Comparison of ENCODE assay signal across 21 cellular contexts in the genomic region with DNA sequence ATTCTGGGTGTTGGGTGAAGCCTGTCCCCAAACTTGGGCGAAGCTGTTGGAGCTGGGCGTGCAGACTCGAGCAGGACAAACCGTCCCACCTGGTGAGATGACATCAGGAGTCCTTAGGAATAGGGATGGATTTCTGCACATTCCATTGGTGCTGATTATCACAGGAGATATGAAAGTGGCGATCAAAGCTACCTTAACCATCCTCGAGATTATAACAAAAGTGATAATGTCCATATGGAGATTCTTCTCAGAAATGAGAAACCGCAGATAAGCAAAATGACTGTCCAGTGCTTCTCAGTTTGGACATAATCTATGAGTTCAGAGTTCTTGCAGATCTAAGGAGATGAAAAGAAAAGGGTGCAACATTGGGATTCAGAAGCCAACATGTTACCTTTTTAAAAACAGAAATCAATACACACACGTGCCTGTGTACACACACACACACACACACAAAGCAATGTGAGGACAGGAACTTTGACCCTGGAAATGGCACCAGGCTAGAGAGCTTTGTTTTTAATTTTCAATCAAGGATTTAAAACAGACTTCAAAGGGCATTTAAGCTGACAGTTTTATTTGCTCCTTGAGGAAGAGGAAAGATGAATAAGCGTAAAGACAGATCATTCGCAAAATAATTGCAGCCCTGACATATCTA.
"Had no signal": no experiment of that assay in that cellular context is flagged by ENCODE, and none has a peak within 500 bp of the region (broad histone marks: within the 10 kb centered on the region; RNA-seq: fewer than 3 reads in every experiment).

No MANE protein-coding gene starts in this region.

- H3K27me3 ChIP-seq: esophagus squamous epithelium, gastroesophageal sphincter, ovary, suprapubic skin, thyroid gland, upper lobe of right lung had no signal

- ATAC-seq: gastroesophageal sphincter; naive thymus-derived CD4-positive, alpha-beta T cell; right cardiac atrium; stimulated activated effector memory CD8-positive, alpha-beta T cell treated with anti-CD3 and anti-CD28 coated beads, Interleukin-12 subunit alpha, Interleukin-12 subunit beta, amount 100 ng/mL, for 72 hours; stimulated activated naive CD8-positive, alpha-beta T cell treated with anti-CD3 and anti-CD28 coated beads, Interleukin-15, Interleukin-2, amounts not matched to agents 100 U/mL and 50 U/mL, for 24 hours had no signal

- H3K4me3 ChIP-seq: esophagus squamous epithelium, gastroesophageal sphincter, ovary, suprapubic skin, thyroid gland, upper lobe of right lung had no signal

- H3K9me3 Mint-ChIP-seq: neural crest cell had no signal

- H3K36me3 Mint-ChIP-seq: stimulated activated effector memory CD8-positive, alpha-beta T cell treated with anti-CD3 and anti-CD28 coated beads, Interleukin-12 subunit alpha, Interleukin-12 subunit beta, amount 100 ng/mL, for 72 hours had no signal

- H3K27ac Mint-ChIP-seq: stimulated activated effector memory CD8-positive, alpha-beta T cell treated with anti-CD3 and anti-CD28 coated beads, Interleukin-12 subunit alpha, Interleukin-12 subunit beta, amount 100 ng/mL, for 72 hours had no signal

- H3K27ac ChIP-seq: esophagus squamous epithelium, gastroesophageal sphincter, ovary, suprapubic skin, thyroid gland, upper lobe of right lung had no signal

- H3K4me3 Mint-ChIP-seq: naive thymus-derived CD4-positive, alpha-beta T cell; neural crest cell; stimulated activated effector memory CD8-positive, alpha-beta T cell treated with anti-CD3 and anti-CD28 coated beads, Interleukin-12 subunit alpha, Interleukin-12 subunit beta, amount 100 ng/mL, for 72 hours had no signal

- DNase-seq: cerebellar nuclear complex; dermis blood vessel endothelial cell; esophagus squamous epithelium; foreskin fibroblast; glutamatergic neuron; kidney; left cardiac atrium; mammary epithelial cell; naive thymus-derived CD4-positive, alpha-beta T cell; nucleus accumbens; ovary; right cardiac atrium; stimulated activated CD4-positive, alpha-beta T cell treated with anti-CD3 and anti-CD28 coated beads, Interleukin-4, amount 100 ng/mL, for 1 hour; stimulated activated CD8-positive, alpha-beta memory T cell treated with anti-CD3 and anti-CD28 coated beads, Interleukin-4, amount 100 ng/mL, for 48 hours; stimulated activated naive CD8-positive, alpha-beta T cell treated with anti-CD3 and anti-CD28 coated beads, Interleukin-15, Interleukin-2, amounts not matched to agents 100 U/mL and 50 U/mL, for 24 hours; thyroid gland; upper lobe of right lung had no signal

- H3K9me3 ChIP-seq: ovary, suprapubic skin, thyroid gland, upper lobe of right lung had no signal

- H3K4me1 ChIP-seq: thyroid gland, upper lobe of right lung had no signal

- H3K36me3 ChIP-seq: esophagus squamous epithelium, gastroesophageal sphincter, ovary, suprapubic skin, thyroid gland, upper lobe of right lung had no signal

- H3K27me3 Mint-ChIP-seq: naive thymus-derived CD4-positive, alpha-beta T cell had no signal
